ENCODE assay signal across 31 cellular contexts in the genomic region with DNA sequence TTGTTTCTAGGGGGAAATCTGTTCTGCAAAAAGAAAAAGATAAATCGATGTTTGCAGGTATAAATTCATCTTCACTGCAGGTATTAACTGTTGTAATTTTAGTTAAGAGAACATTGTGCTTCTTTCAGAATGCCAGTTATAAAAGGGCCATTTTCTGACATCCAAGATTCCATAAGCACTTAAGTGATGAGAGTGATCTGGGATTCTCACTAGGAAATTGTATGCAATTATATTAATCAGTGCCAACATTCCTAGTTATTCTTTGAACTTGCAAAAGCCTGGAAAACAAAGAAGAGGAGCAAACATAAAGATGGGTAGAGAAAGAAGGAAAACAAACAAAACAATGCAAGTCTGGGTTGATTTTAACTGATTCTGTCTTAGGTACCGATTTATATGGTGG. TPM values are rescaled to one million over a fixed set of nuclear protein-coding genes. Genes with fewer than 3 reads are reported as not detected.
"Had no signal": no experiment of that assay in that cellular context is flagged by ENCODE, and none has a peak within 500 bp of the region (broad histone marks: within the 10 kb centered on the region; RNA-seq: fewer than 3 reads in every experiment).

No MANE protein-coding gene starts in this region.

- DNase-seq: dermis blood vessel endothelial cell; dorsolateral prefrontal cortex; effector CD4-positive, alpha-beta T cell; effector memory CD4-positive, alpha-beta T cell; esophagus squamous epithelium; foreskin fibroblast; foreskin melanocyte; gastrocnemius medialis; glutamatergic neuron; head of caudate nucleus; heart right ventricle; hippocampal formation; left cardiac atrium; left lung; left ventricle myocardium superior; lower lobe of right lung; mesenchymal stem cell; mucosa of descending colon; naive B cell had no signal

- ATAC-seq: gastrocnemius medialis, heart right ventricle, left cardiac atrium, left lung, left ventricle myocardium superior, lower lobe of right lung, mucosa of descending colon had no signal

- FAIRE-seq: endothelial cell of umbilical vein, islet of Langerhans, keratinocyte had no signal

RNA-seq across cellular contexts. Expression of a gene that starts 5.4 kb away (rescaled TPM):
- total RNA-seq: dermis blood vessel endothelial cell, endothelial cell of umbilical vein, epithelial cell of proximal tubule, esophagus squamous epithelium, gastrocnemius medialis, glomerular endothelial cell, heart right ventricle, kidney epithelial cell, left cardiac atrium, left lung, left ventricle myocardium superior, lower leg skin, lower lobe of right lung, lung microvascular endothelial cell, mesenteric fat pad, mesothelial cell of epicardium, mucosa of descending colon, myocyte had no signal
- polyA plus RNA-seq: endothelial cell of umbilical vein, esophagus, heart right ventricle, keratinocyte had no signal
